ENCODE assay signal across 8 cellular contexts in the genomic region with DNA sequence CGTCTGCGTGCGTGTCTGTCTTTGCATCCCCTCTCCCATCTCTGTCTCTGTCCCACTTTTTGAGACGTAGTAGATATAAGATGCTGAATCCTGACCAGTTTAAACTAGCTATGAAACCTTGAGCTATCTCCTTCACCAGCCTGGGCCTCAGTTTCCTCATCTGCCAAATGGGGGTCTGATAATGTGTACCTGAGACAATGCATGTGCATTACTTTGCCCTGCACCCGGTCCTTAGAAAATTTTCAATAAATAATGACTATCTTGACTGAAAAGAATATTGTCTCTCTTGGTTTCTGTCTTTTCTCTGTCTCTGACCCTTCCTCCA. TPM values are rescaled to one million over a fixed set of nuclear protein-coding genes. Genes with fewer than 3 reads are reported as not detected.
DNase-seq lines count a peak whose midpoint lies in the region; ATAC-seq and TF ChIP-seq lines count a peak whose summit lies in the region.

No MANE protein-coding gene starts in this region.

- H3K9ac ChIP-seq in mucosa of rectum (ENCODE audit: low read depth in 1 of 2, low read length in 2 of 2) = peak overlapping the region; percentile 63 to 65

- TF ChIP-seq CTCF in right atrium auricular region (IDR thresholded peaks at IDR 0.05) = no peak
- no peak for TF ChIP-seq CTCF in cardiac fibroblast (IDR thresholded peaks at IDR 0.05; ENCODE audit: low read depth, low read length)

- H3K36me3 ChIP-seq in right atrium auricular region (no peaks in the 10 kb centered on the region), mucosa of rectum (ENCODE audit: control insufficient read depth in 2 of 2, insufficient read depth in 2 of 2, low read length in 2 of 2) (peaks cover 0 to 5% of the 10 kb centered on the region in 2 donors)

- H3K27ac ChIP-seq in right atrium auricular region = peak overlapping the region; percentile 82 to 93
- peak overlapping the region; percentile 83 to 95 for H3K27ac ChIP-seq in mucosa of rectum (ENCODE audit: low read depth in 2 of 2, low read length in 2 of 2)

- intact Hi-C loops in cardiac septum (cut with DNase I) = loop anchor here (10.0 kb wide), 1 partner anchor 130 kb away; the partner anchor contains the start of gene KDM5C

- H3K9me3 ChIP-seq in right atrium auricular region = no peaks in the 10 kb centered on the region
- H3K9me3 ChIP-seq in mucosa of rectum (ENCODE audit: control insufficient read depth in 2 of 2, low read length in 2 of 2) = no peaks in the 10 kb centered on the region

- ATAC-seq in HG03175 (IDR thresholded peaks at IDR 0.05; ENCODE audit: unreplicated experiment) = no peak
- no peak for ATAC-seq in GM21717 (IDR thresholded peaks at IDR 0.05; ENCODE audit: unreplicated experiment)
- no peak for ATAC-seq in left lobe of liver

- H3K27me3 ChIP-seq in right atrium auricular region (no peaks in the 10 kb centered on the region), mucosa of rectum (ENCODE audit: control insufficient read depth in 2 of 2, insufficient read depth in 2 of 2, low read length in 2 of 2) (no peaks in the 10 kb centered on the region)

- DNase-seq in right atrium auricular region (ENCODE audit: low spot score) = no peak
- DNase-seq in cardiac septum (ENCODE audit: low spot score) = no peak
- DNase-seq in cardiac fibroblast (ENCODE audit: low read depth in 2 of 2) = no peak
- DNase-seq in amygdala (lab: John Stamatoyannopoulos, UW) = no peak
- no peak for DNase-seq in left lobe of liver (ENCODE audit: low spot score)

- H3K4me1 ChIP-seq in right atrium auricular region = no peaks in the 10 kb centered on the region
- H3K4me1 ChIP-seq in mucosa of rectum (ENCODE audit: control insufficient read depth in 2 of 2, insufficient read depth in 2 of 2, low read length in 2 of 2) = peaks cover 0 to 3% of the 10 kb centered on the region in 2 donors

- H3K4me3 ChIP-seq in right atrium auricular region = peak overlapping the region; percentile 53 to 63
- peak overlapping the region; percentile 69 to 77 for H3K4me3 ChIP-seq in cardiac fibroblast (replicated peaks in 1 of 2; ENCODE audit: low read depth in 2 of 2, low read length in 2 of 2)
- H3K4me3 ChIP-seq in mucosa of rectum (ENCODE audit: low read length in 2 of 2) = peak overlapping the region; percentile 75 to 89

RNA-seq across cellular contexts. Expression of gene KANTR, which starts 0.6 kb away (rescaled TPM):
- 1 to 10 TPM; 3.3 to 6.0 TPM for total RNA-seq in right atrium auricular region
- 7.2 TPM for total RNA-seq in cardiac septum
- total RNA-seq in left lobe of liver = 5.0 TPM

RNA-seq across cellular contexts. Expression of gene TSPYL2, which starts 12.4 kb away (rescaled TPM):
- total RNA-seq in right atrium auricular region = 10 to 100 TPM; 39.9 to 44.0 TPM
- 34.2 TPM for total RNA-seq in cardiac septum
- total RNA-seq in left lobe of liver = 4.8 TPM

RNA-seq across cellular contexts. Expression of gene GPR173, which starts 46.0 kb away (rescaled TPM):
- 1 to 10 TPM in 1 of 2 donors, under 1 TPM in 1; 0.93 to 2.4 TPM for total RNA-seq in right atrium auricular region
- total RNA-seq in cardiac septum = 3.2 TPM
- 0.23 TPM for total RNA-seq in left lobe of liver
